26 cellular contexts compared by ENCODE assay signal in the genomic region with DNA sequence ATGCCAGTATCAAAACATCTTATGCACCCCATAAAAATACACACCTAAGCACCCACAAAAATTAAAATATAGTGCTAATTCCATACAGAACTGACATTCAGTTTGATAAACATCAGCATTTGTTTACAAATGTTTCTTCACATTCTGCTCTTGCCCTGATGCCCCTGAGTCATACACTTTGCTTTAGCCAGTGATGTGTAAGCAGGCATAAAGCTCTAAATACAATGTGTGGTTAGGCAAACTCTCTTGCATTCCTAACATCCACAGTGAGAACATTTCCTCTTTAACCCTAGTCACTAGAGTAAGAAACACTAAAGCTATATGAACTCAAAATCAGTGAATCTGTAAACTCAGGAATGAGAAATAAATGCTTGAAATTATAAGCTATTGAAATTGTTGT.
A peak's percentile ranks its signal among the peaks of the same experiment; 100 is the strongest.
DNase-seq lines count a peak whose midpoint lies in the region; ATAC-seq and TF ChIP-seq lines count a peak whose summit lies in the region.
"Had no signal": no experiment of that assay in that cellular context is flagged by ENCODE, and none has a peak within 500 bp of the region (broad histone marks: within the 10 kb centered on the region; RNA-seq: fewer than 3 reads in every experiment).

No MANE protein-coding gene starts in this region.

- H3K14ac ChIP-seq in mesenchymal stem cell (ENCODE audit: low read length in 2 of 2), result no peak overlapping the region

- peak; percentile 49 for DNase-seq in A172 (ENCODE audit: low spot score)
- peak; percentile 2 for DNase-seq in M059J (ENCODE audit: low read depth)
- DNase-seq in choroid plexus epithelial cell (ENCODE audit: low read depth), result peak; percentile 67
- DNase-seq in mesenchymal stem cell, result peak; percentile 39
- no peak for DNase-seq in HK-2 (ENCODE audit: unreplicated experiment)
- no peak for DNase-seq in T1000 (lab: John Stamatoyannopoulos, UW)
- DNase-seq in NCI-H2081 treated with DMSO at 0.1 percent for 48 hours (lab: John Stamatoyannopoulos, UW), result no peak
- DNase-seq: 8988T; activated CD4-positive, CD25-positive, alpha-beta regulatory T cell treated with anti-CD3 and anti-CD28 coated beads, Interleukin-2, amount 50 U/mL, for 72 hours; activated CD8-positive, alpha-beta T cell treated with anti-CD3 and anti-CD28 coated beads for 36 hours; activated effector memory CD4-positive, alpha-beta T cell treated with Interleukin-2 at 50 U/mL for 16 hours; activated naive CD8-positive, alpha-beta T cell treated with anti-CD3 and anti-CD28 coated beads, Interleukin-2, amount 10 ng/mL, durations not matched to agents 7 days and 5 days; activated T-cell treated with anti-CD3 and anti-CD28 coated beads for 4 hours; body of pancreas; CD4-positive, alpha-beta memory T cell; DMS 273 treated with DMSO at 0.1 percent for 48 hours; H7; heart right ventricle; KG1; left colon; NCI-H1436 treated with DMSO at 0.1 percent for 48 hours; posterior cingulate gyrus; sigmoid colon; stimulated activated CD4-positive, alpha-beta T cell treated with anti-CD3 and anti-CD28 coated beads, Interleukin-15, amount 100 ng/mL, for 24 hours; stimulated activated naive B cell treated with anti-CD40 and anti-IgM and Interleukin-4, amounts not matched to agents 10 μg/mL and 1 μg/mL and 100 μg/mL, for 72 hours had no signal

- H3K36me3 ChIP-seq in mesenchymal stem cell (ENCODE audit: control insufficient read depth in 1 of 2, insufficient read depth in 2 of 2, low read depth in 1 of 2, low read length in 2 of 2), result no peaks in the 10 kb centered on the region
- H3K36me3 ChIP-seq: heart right ventricle, sigmoid colon had no signal

- H2BK5ac ChIP-seq in mesenchymal stem cell (ENCODE audit: low read depth, low read length, poor library complexity, severe bottlenecking), result no peak overlapping the region

- ATAC-seq in HG03135 (IDR thresholded peaks at IDR 0.05; ENCODE audit: unreplicated experiment), result no peak
- ATAC-seq: activated CD8-positive, alpha-beta T cell treated with anti-CD3 and anti-CD28 coated beads for 36 hours; body of pancreas; heart right ventricle; left colon; stimulated activated naive B cell treated with anti-CD40 and anti-IgM and Interleukin-4, amounts not matched to agents 10 μg/mL and 1 μg/mL and 100 μg/mL, for 72 hours had no signal

- H3K18ac ChIP-seq in mesenchymal stem cell (ENCODE audit: low read depth in 1 of 2, low read length in 2 of 2), result no peak overlapping the region

- TF ChIP-seq CTCF in choroid plexus epithelial cell (conservative IDR thresholded peaks at IDR 0.05; ENCODE audit: low read depth, low read length), result no peak

- no peak overlapping the region for H3K27ac ChIP-seq in mesenchymal stem cell (ENCODE audit: low read length, poor library complexity, severe bottlenecking)
- H3K27ac ChIP-seq: body of pancreas, heart right ventricle, sigmoid colon had no signal

- H3K4me3 ChIP-seq in choroid plexus epithelial cell (ENCODE audit: low read depth, low read length), result no peak overlapping the region
- H3K4me3 ChIP-seq in mesenchymal stem cell (ENCODE audit: insufficient read depth in 1 of 2, low read depth in 1 of 2, low read length in 2 of 2), result no peak overlapping the region
- H3K4me3 ChIP-seq: body of pancreas, heart right ventricle, sigmoid colon had no signal

- H4K91ac ChIP-seq in mesenchymal stem cell (ENCODE audit: low read length), result no peak overlapping the region

- no peak overlapping the region for H2BK15ac ChIP-seq in mesenchymal stem cell (ENCODE audit: low read depth, poor library complexity, severe bottlenecking)

- no peak overlapping the region for H3K4ac ChIP-seq in mesenchymal stem cell (ENCODE audit: low read depth in 1 of 2, low read length in 2 of 2)

- H3K9me3 ChIP-seq in mesenchymal stem cell (ENCODE audit: control insufficient read depth, low read length), result peaks cover 18% of the 10 kb centered on the region
- H3K9me3 ChIP-seq: body of pancreas, sigmoid colon had no signal

- no peaks in the 10 kb centered on the region for H3K27me3 ChIP-seq in mesenchymal stem cell (ENCODE audit: control insufficient read depth in 1 of 2, insufficient read depth in 1 of 2, low read length in 2 of 2)
- H3K27me3 ChIP-seq: body of pancreas, heart right ventricle, sigmoid colon had no signal

- no peak overlapping the region for H3K9ac ChIP-seq in mesenchymal stem cell (ENCODE audit: low read length)

- no peak overlapping the region for H2AFZ ChIP-seq in mesenchymal stem cell (ENCODE audit: low read depth, low read length)

- no peak overlapping the region for H3K23ac ChIP-seq in mesenchymal stem cell (ENCODE audit: low read length in 2 of 2)

- H3K79me1 ChIP-seq in mesenchymal stem cell (replicated peaks; ENCODE audit: low read length, poor library complexity, severe bottlenecking), result no peaks in the 10 kb centered on the region

- H3K4me2 ChIP-seq in mesenchymal stem cell (ENCODE audit: low read length, poor library complexity, severe bottlenecking), result no peak overlapping the region

- no peak overlapping the region for H2BK12ac ChIP-seq in mesenchymal stem cell (ENCODE audit: low read length in 2 of 2)

- H4K8ac ChIP-seq in mesenchymal stem cell (ENCODE audit: low read length), result no peak overlapping the region

- H3K4me1 ChIP-seq in mesenchymal stem cell (ENCODE audit: control insufficient read depth, insufficient read depth, low read depth, low read length), result no peaks in the 10 kb centered on the region
- H3K4me1 ChIP-seq: body of pancreas, heart right ventricle, sigmoid colon had no signal

- H2BK120ac ChIP-seq in mesenchymal stem cell (ENCODE audit: low read depth, low read length), result no peak overlapping the region

- no peak overlapping the region for H2AK5ac ChIP-seq in mesenchymal stem cell (ENCODE audit: low read length, severe bottlenecking)

Comparison
In these comparisons a context has a peak if more than half of its experiments do, and no peak if none do; other contexts are left out.
1. DNase-seq: peak in A172 (single experiment), M059J (single experiment), choroid plexus epithelial cell (single experiment) and mesenchymal stem cell (single experiment); none in HK-2 (single experiment), T1000 (single experiment) and NCI-H2081 treated with DMSO at 0.1 percent for 48 hours (single experiment).